Comparison of ENCODE assay signal across 8 cellular contexts in genomic region chr17:5583426-5584382, GRCh38. TPM values are rescaled to one million over a fixed set of nuclear protein-coding genes. Genes with fewer than 3 reads are reported as not detected.
DNase-seq lines count a peak whose midpoint lies in the region; ATAC-seq lines count a peak whose summit lies in the region.

No MANE protein-coding gene starts in this region.

- H3K79me2 ChIP-seq in ACC112 (ENCODE audit: control insufficient read depth, insufficient read depth, low read length, unreplicated experiment), result peaks cover 19% of the 10 kb centered on the region

- peaks cover 12% of the 10 kb centered on the region for H3K36me3 ChIP-seq in ACC112 (ENCODE audit: insufficient read depth, low read length)

- peak overlapping the region; percentile 91 for H3K4me3 ChIP-seq in ACC112 (ENCODE audit: low read depth, low read length)

- peak overlapping the region; percentile 80 for H2AFZ ChIP-seq in ACC112 (ENCODE audit: low read length, unreplicated experiment)

- H3K27me3 ChIP-seq in ACC112 (ENCODE audit: insufficient read depth, low read length), result no peaks in the 10 kb centered on the region

- peak overlapping the region; percentile 99 for H3K27ac Mint-ChIP-seq in T-helper 17 cell
- peak overlapping the region; percentile 88 for H3K27ac Mint-ChIP-seq in stimulated activated naive CD8-positive, alpha-beta T cell treated with anti-CD3 and anti-CD28 coated beads, Interleukin-15, Interleukin-2, amounts not matched to agents 100 ng/mL and 50 ng/mL, for 24 hours

- no peaks in the 10 kb centered on the region for H3K27me3 Mint-ChIP-seq in T-helper 17 cell
- no peaks in the 10 kb centered on the region for H3K27me3 Mint-ChIP-seq in stimulated activated naive CD8-positive, alpha-beta T cell treated with anti-CD3 and anti-CD28 coated beads, Interleukin-15, Interleukin-2, amounts not matched to agents 100 ng/mL and 50 ng/mL, for 24 hours

- H3K4me1 ChIP-seq in ACC112 (ENCODE audit: control insufficient read depth, insufficient read depth, low read length, unreplicated experiment), result peaks cover 49% of the 10 kb centered on the region

- peaks cover 4% of the 10 kb centered on the region for H3K36me3 Mint-ChIP-seq in T-helper 17 cell (ENCODE audit: low read depth)
- peaks cover 28% of the 10 kb centered on the region for H3K36me3 Mint-ChIP-seq in stimulated activated naive CD8-positive, alpha-beta T cell treated with anti-CD3 and anti-CD28 coated beads, Interleukin-15, Interleukin-2, amounts not matched to agents 100 ng/mL and 50 ng/mL, for 24 hours (ENCODE audit: low read depth)

- H3K9me3 ChIP-seq in T-helper 17 cell (ENCODE audit: control insufficient read depth, low read length, poor library complexity, severe bottlenecking), result no peaks in the 10 kb centered on the region

- ATAC-seq in GM21423 (IDR thresholded peaks at IDR 0.05; ENCODE audit: unreplicated experiment), result peak; percentile 10
- peak; percentile 5 for ATAC-seq in T-helper 17 cell

- peaks cover 49% of the 10 kb centered on the region for H3K4me1 Mint-ChIP-seq in T-helper 17 cell
- H3K4me1 Mint-ChIP-seq in stimulated activated naive CD8-positive, alpha-beta T cell treated with anti-CD3 and anti-CD28 coated beads, Interleukin-15, Interleukin-2, amounts not matched to agents 100 ng/mL and 50 ng/mL, for 24 hours (ENCODE audit: low read depth), result peaks cover 78% of the 10 kb centered on the region

- H3K4me3 Mint-ChIP-seq in T-helper 17 cell, result peak overlapping the region; percentile 97
- H3K4me3 Mint-ChIP-seq in stimulated activated naive CD8-positive, alpha-beta T cell treated with anti-CD3 and anti-CD28 coated beads, Interleukin-15, Interleukin-2, amounts not matched to agents 100 ng/mL and 50 ng/mL, for 24 hours, result peak overlapping the region; percentile 88

- H3K9me3 Mint-ChIP-seq in stimulated activated naive CD8-positive, alpha-beta T cell treated with anti-CD3 and anti-CD28 coated beads, Interleukin-15, Interleukin-2, amounts not matched to agents 100 ng/mL and 50 ng/mL, for 24 hours, result no peaks in the 10 kb centered on the region

- H3K27ac ChIP-seq in ACC112 (ENCODE audit: low read depth, low read length), result peak overlapping the region; percentile 69

- DNase-seq in T-helper 17 cell, result no peak
- peak; percentile 24 for DNase-seq in germinal center (ENCODE audit: low spot score)
- DNase-seq in hippocampal formation (lab: John Stamatoyannopoulos, UW), result no peak
- DNase-seq in OCI-M2 (lab: John Stamatoyannopoulos, UW; ENCODE audit: unreplicated experiment), result no peak
- DNase-seq in middle frontal gyrus (ENCODE audit: extremely low spot score, low spot score), result no peak

RNA-seq across cellular contexts. Expression of gene NLRP1, which starts 0.6 kb away (rescaled TPM):
- 100 to 1,000 TPM; 190 to 200 TPM for total RNA-seq in T-helper 17 cell
